In genomic region chr6:113344969-113345368, GRCh38 we compare ENCODE assay signal across 15 cellular contexts.
"Had no signal": no experiment of that assay in that cellular context is flagged by ENCODE, and none has a peak within 500 bp of the region (broad histone marks: within the 10 kb centered on the region; RNA-seq: fewer than 3 reads in every experiment).

No MANE protein-coding gene starts in this region.

- H3K9me3 ChIP-seq: testis had no signal

- H3K4me3 ChIP-seq: hepatocyte, testis had no signal

- ATAC-seq: activated CD4-positive, alpha-beta T cell treated with anti-CD3 and anti-CD28 coated beads for 36 hours; activated CD8-positive, alpha-beta T cell treated with anti-CD3 and anti-CD28 coated beads for 36 hours; esophagus mucosa; left cardiac atrium; natural killer cell treated with Interleukin-12 subunit alpha and Interleukin-12 subunit beta and Interleukin-15 and Interleukin-18, amount 100 ng/mL, for 72 hours; sciatic nerve; stimulated activated effector memory CD8-positive, alpha-beta T cell treated with anti-CD3 and anti-CD28 coated beads, Interleukin-12 subunit alpha, Interleukin-12 subunit beta, amount 100 ng/mL, for 72 hours had no signal

- H3K79me2 ChIP-seq: hepatocyte had no signal

- H2AFZ ChIP-seq: hepatocyte had no signal

- H3K27me3 ChIP-seq: hepatocyte, testis had no signal

- DNase-seq: activated CD4-positive, alpha-beta T cell treated with anti-CD3 and anti-CD28 coated beads for 36 hours; activated CD8-positive, alpha-beta T cell treated with anti-CD3 and anti-CD28 coated beads for 36 hours; activated naive CD4-positive, alpha-beta T cell treated with anti-CD3 and anti-CD28 coated beads for 36 hours; activated T-cell treated with anti-CD3 and anti-CD28 coated beads, Interleukin-2, amount 50 U/mL, for 1 hour; aorta; cerebellar nuclear complex; effector CD4-positive, alpha-beta T cell; left cardiac atrium; stimulated activated CD4-positive, alpha-beta T cell treated with anti-CD3 and anti-CD28 coated beads, Interleukin-4, amount 100 ng/mL, for 24 hours; testis had no signal

- H3K27ac ChIP-seq: hepatocyte, testis had no signal

- H3K4me2 ChIP-seq: hepatocyte had no signal

- H3K4me1 ChIP-seq: testis had no signal
